ENCODE assay signal across 22 cellular contexts in genomic region chr12:117339104-117339503, GRCh38. TPM values are rescaled to one million over a fixed set of nuclear protein-coding genes. Genes with fewer than 3 reads are reported as not detected.
DNase-seq lines count a peak whose midpoint lies in the region; ATAC-seq, FAIRE-seq and TF ChIP-seq lines count a peak whose summit lies in the region.
"Had no signal": no experiment of that assay in that cellular context is flagged by ENCODE, and none has a peak within 500 bp of the region (broad histone marks: within the 10 kb centered on the region; RNA-seq: fewer than 3 reads in every experiment).

No MANE protein-coding gene starts in this region.

- no peaks in the 10 kb centered on the region; the same call in 2 of the 3 replicates for H3K9me3 Mint-ChIP-seq in GM23338
- H3K9me3 Mint-ChIP-seq in neural progenitor cell: no peaks in the 10 kb centered on the region
- peaks cover 8 to 9% (median 9%) of the 10 kb centered on the region in 3 donors for H3K9me3 Mint-ChIP-seq in T-cell

- H4K20me1 ChIP-seq in GM23338 (replicated peaks; ENCODE audit: insufficient read depth) (no peaks in the 10 kb centered on the region), H1 (replicated peaks in 1 of 2; ENCODE audit: control insufficient read depth in 1 of 2, insufficient read depth in 2 of 2, low read length in 2 of 2) (no peaks in the 10 kb centered on the region), neural progenitor cell (ENCODE audit: low read depth) (no peaks in the 10 kb centered on the region)

- H3K4me1 Mint-ChIP-seq in GM23338 (peaks cover 10% of the 10 kb centered on the region), neural progenitor cell (peaks cover 12% of the 10 kb centered on the region), T-cell (no peaks in the 10 kb centered on the region)

- no peak overlapping the region for H2BK5ac ChIP-seq in H1 (ENCODE audit: low read depth, low read length)

- H3K9ac ChIP-seq in H1 (replicated peaks in 1 of 4; ENCODE audit: extremely low read depth in 1 of 4, low read depth in 3 of 4, low read length in 3 of 4) (no peak overlapping the region), neural progenitor cell (no peak overlapping the region)

- CTCF ChIA-PET in A549 (lab: Yijun Ruan, JAX) (interaction anchor here (1.1 to 2.7 kb wide), 2 partner anchors 29 to 498 kb away, joined by 4 to 13 read pairs; no protein-coding TSS in a partner anchor), H1 (lab: Charles Lee; ENCODE audit: partially characterized antibody) (interaction anchor here (0.7 to 1.1 kb wide), 2 partner anchors 22 to 111 kb away, joined by 3 to 6 read pairs; partner anchors contain the start of gene NOS1), T-cell (lab: Charles Lee) (no interaction called here)

- H3K27ac Mint-ChIP-seq in GM23338 (peak overlapping the region; percentile 67), neural progenitor cell (no peak overlapping the region), T-cell (no peak overlapping the region)
- H3K27ac Mint-ChIP-seq: CD4-positive, alpha-beta memory T cell; HFFc6 had no signal

- peak in 1 of 2 experiments; percentile 35 for DNase-seq in A549 (ENCODE audit: low read depth in 1 of 2, low spot score in 1 of 2)
- peak; percentile 17 for DNase-seq in GM23338 (ENCODE audit: low spot score)
- no peak for DNase-seq in H1 (ENCODE audit: low read depth in 1 of 2, low spot score in 2 of 2)
- DNase-seq in neural progenitor cell (ENCODE audit: low spot score): no peak
- no peak for DNase-seq in T-cell
- DNase-seq in NCI-H524 treated with DMSO at 0.1 percent for 48 hours (lab: John Stamatoyannopoulos, UW): no peak
- no peak for DNase-seq in Right ventricle myocardium superior
- DNase-seq: ACHN; CD4-positive, alpha-beta memory T cell; COR-L47; DMS153; DMS79 treated with DMSO at 0.1 percent for 48 hours; GDM1; HCEC 1CT; HFFc6 had no signal

- H3K23ac ChIP-seq in H1 (ENCODE audit: insufficient read length): no peak overlapping the region

- TF ChIP-seq CTCF in A549 (IDR thresholded peaks at IDR 0.05): no peak
- TF ChIP-seq CTCF in GM23338 (conservative IDR thresholded peaks at IDR 0.05; ENCODE audit: low read depth in 2 of 2): no peak
- no peak for TF ChIP-seq CTCF in H1 (IDR thresholded peaks at IDR 0.05; ENCODE audit: control extremely low read depth in 1 of 3, insufficient read depth in 1 of 3, low read depth in 1 of 3, low read length in 3 of 3)
- no peak for TF ChIP-seq CTCF in neural progenitor cell (IDR thresholded peaks at IDR 0.05)

- H3K4me2 ChIP-seq in A549: 0 out of 3 replicates have a peak overlapping the region, but pooled peaks have one; percentile 4
- peak overlapping the region; percentile 56 for H3K4me2 ChIP-seq in GM23338
- H3K4me2 ChIP-seq in H1 (ENCODE audit: insufficient read depth in 1 of 2, low read depth in 2 of 2, low read length in 2 of 2): no peak overlapping the region
- no peak overlapping the region for H3K4me2 ChIP-seq in neural progenitor cell

- H3K36me3 ChIP-seq in GM23338 (ENCODE audit: insufficient read depth) (no peaks in the 10 kb centered on the region), H1 (ENCODE audit: control insufficient read depth in 2 of 4, insufficient read depth in 4 of 4, low read length in 3 of 4) (no peaks in the 10 kb centered on the region), neural progenitor cell (no peaks in the 10 kb centered on the region)

- no peak overlapping the region for H2BK12ac ChIP-seq in H1 (ENCODE audit: low read depth, low read length)

- H2BK20ac ChIP-seq in H1 (ENCODE audit: low read length): no peak overlapping the region

- no peaks in the 10 kb centered on the region for H3K79me2 ChIP-seq in GM23338 (replicated peaks; ENCODE audit: insufficient read depth)
- H3K79me2 ChIP-seq in H1 (ENCODE audit: control insufficient read depth in 1 of 2, insufficient read depth in 2 of 2, low read length in 2 of 2): no peaks in the 10 kb centered on the region
- H3K79me2 ChIP-seq in neural progenitor cell (ENCODE audit: low read depth): no peaks in the 10 kb centered on the region

- no peak overlapping the region for H4K8ac ChIP-seq in H1 (ENCODE audit: extremely low read depth, insufficient read depth, low read length)

- no peak overlapping the region for H4K5ac ChIP-seq in H1 (ENCODE audit: insufficient read length, low read depth, low read length)

- H3K27ac ChIP-seq in A549: no peak overlapping the region
- H3K27ac ChIP-seq in GM23338 (ENCODE audit: low read depth): no peak overlapping the region
- no peak overlapping the region for H3K27ac ChIP-seq in H1 (ENCODE audit: low read depth, low read length)
- no peak overlapping the region for H3K27ac ChIP-seq in neural progenitor cell
- H3K27ac ChIP-seq: 22Rv1, C4-2B had no signal

- H3K4me3 ChIP-seq in A549 (no peak overlapping the region), GM23338 (no peak overlapping the region), H1 (ENCODE audit: extremely low read depth in 1 of 4, insufficient read depth in 2 of 4, low read depth in 3 of 4, low read length in 4 of 4) (no peak overlapping the region), neural progenitor cell (no peak overlapping the region)

- FAIRE-seq in A549 (lab: Jason Lieb, UNC): no peak
- FAIRE-seq in H1 (lab: Jason Lieb, UNC): peak; percentile 19
- FAIRE-seq: D721Med, GM12892, GM19239, HepG2 had no signal

- no peak overlapping the region for H3K18ac ChIP-seq in H1 (ENCODE audit: extremely low read depth, low read length)

- intact Hi-C loops in Right ventricle myocardium superior (cut with DNase I): no loop called here

- no peak overlapping the region for H2AK5ac ChIP-seq in H1 (ENCODE audit: low read depth, low read length)

- no peak overlapping the region for H3K4me3 Mint-ChIP-seq in GM23338
- no peak overlapping the region for H3K4me3 Mint-ChIP-seq in neural progenitor cell
- no peak overlapping the region for H3K4me3 Mint-ChIP-seq in T-cell
- H3K4me3 Mint-ChIP-seq: CD4-positive, alpha-beta memory T cell; HFFc6 had no signal

- H3K23me2 ChIP-seq in H1 (ENCODE audit: low read depth, low read length): no peaks in the 10 kb centered on the region

- POLR2A ChIA-PET in A549 (lab: Yijun Ruan, JAX) (no interaction called here), H1 (lab: Charles Lee; ENCODE audit: partially characterized antibody) (no interaction called here), T-cell (lab: Charles Lee) (no interaction called here)

- H3K36me3 Mint-ChIP-seq in GM23338 (ENCODE audit: low read depth): no peaks in the 10 kb centered on the region
- no peaks in the 10 kb centered on the region for H3K36me3 Mint-ChIP-seq in neural progenitor cell
- no peaks in the 10 kb centered on the region for H3K36me3 Mint-ChIP-seq in T-cell
- H3K36me3 Mint-ChIP-seq: CD4-positive, alpha-beta memory T cell had no signal

- H3K27me3 Mint-ChIP-seq in GM23338 (ENCODE audit: insufficient read depth, low read depth, poor library complexity) (peaks cover 3% of the 10 kb centered on the region), neural progenitor cell (ENCODE audit: insufficient read depth, low read depth) (peaks cover 4% of the 10 kb centered on the region), T-cell (peaks cover 12 to 20% of the 10 kb centered on the region in 2 donors)

- no peak overlapping the region for H3K4ac ChIP-seq in H1 (replicated peaks; ENCODE audit: insufficient read length, low read depth, low read length)

- no peaks in the 10 kb centered on the region for H3K9me2 ChIP-seq in GM23338 (ENCODE audit: insufficient read depth)

- H2BK15ac ChIP-seq in H1 (ENCODE audit: low read length): no peak overlapping the region

- H4K91ac ChIP-seq in H1 (replicated peaks; ENCODE audit: insufficient read length, low read length): no peak overlapping the region

- H2AFZ ChIP-seq in GM23338: peak overlapping the region; percentile 48; the same call in 1 of the 2 replicates
- no peak overlapping the region for H2AFZ ChIP-seq in H1 (ENCODE audit: low read length)
- H2AFZ ChIP-seq in neural progenitor cell (replicated peaks): peak overlapping the region; percentile 54

- H3K9me3 ChIP-seq in A549 (no peaks in the 10 kb centered on the region), H1 (ENCODE audit: insufficient read depth in 2 of 2, low read depth in 1 of 2, low read length in 1 of 2) (no peaks in the 10 kb centered on the region), neural progenitor cell (ENCODE audit: low read depth) (no peaks in the 10 kb centered on the region)

- no peak overlapping the region for H2BK120ac ChIP-seq in H1 (replicated peaks; ENCODE audit: low read depth, low read length)

- H3K79me1 ChIP-seq in H1 (ENCODE audit: low read depth, low read length): no peaks in the 10 kb centered on the region

- no peak overlapping the region for H3K14ac ChIP-seq in H1 (ENCODE audit: insufficient read length)

- TF ChIP-seq RAD21 in A549 (conservative IDR thresholded peaks at IDR 0.05 in 1 of 2, IDR thresholded peaks at IDR 0.05 in 1 of 2) (no peak), H1 (IDR thresholded peaks at IDR 0.05 in 1 of 2, conservative IDR thresholded peaks at IDR 0.05 in 1 of 2; ENCODE audit: low read depth in 2 of 2, low read length in 2 of 2) (no peak)

- TF ChIP-seq EP300 in A549 (IDR thresholded peaks at IDR 0.05) (no peak), H1 (IDR thresholded peaks at IDR 0.05; ENCODE audit: borderline replicate concordance in 1 of 2, low read depth in 2 of 2, low read length in 2 of 2) (no peak)

- peaks cover 10% of the 10 kb centered on the region; the same call in 2 of the 3 replicates for H3K4me1 ChIP-seq in A549
- H3K4me1 ChIP-seq in GM23338 (ENCODE audit: insufficient read depth): peaks cover 11% of the 10 kb centered on the region
- peaks cover 0 to 2% (median under 1%) of the 10 kb centered on the region in 4 experiments; a peak in 1 of 7 replicates for H3K4me1 ChIP-seq in H1 (replicated peaks in 1 of 4; ENCODE audit: control insufficient read depth in 3 of 4, insufficient read depth in 4 of 4, low read length in 3 of 4)
- peaks cover 2% of the 10 kb centered on the region for H3K4me1 ChIP-seq in neural progenitor cell

- no peak overlapping the region for H3K56ac ChIP-seq in H1 (replicated peaks; ENCODE audit: insufficient read length, low read depth, low read length)

- H3K27me3 ChIP-seq in GM23338 (ENCODE audit: insufficient read depth) (no peaks in the 10 kb centered on the region), H1 (replicated peaks in 1 of 4; ENCODE audit: control insufficient read depth in 3 of 4, extremely low read depth in 1 of 4, insufficient read depth in 3 of 4, low read length in 3 of 4) (no peaks in the 10 kb centered on the region), neural progenitor cell (no peaks in the 10 kb centered on the region)

- TF ChIP-seq POLR2A in A549 (IDR thresholded peaks at IDR 0.05; ENCODE audit: low read length): no peak
- TF ChIP-seq POLR2A in H1 (IDR thresholded peaks at IDR 0.05; ENCODE audit: control extremely low read depth in 1 of 2, low read depth in 2 of 2, low read length in 2 of 2): no peak

- WGBS in A549 (ENCODE audit: missing lambda C conversion rate): 9% methylated on average over 4 of the region's 4 CpGs
- WGBS in H1 (ENCODE audit: extremely low coverage in 1 of 2, insufficient coverage in 1 of 2, insufficient read length in 1 of 2, insufficient replicate concordance in 2 of 2, low coverage in 1 of 2, low lambda C conversion rate in 2 of 2, missing lambda C conversion rate in 1 of 2), 2 experiments: 69% methylated on average over 4 of the region's 4 CpGs; no CpG with 5 or more reads in 1 of the 2 experiments

- H3F3A ChIP-seq in GM23338 (replicated peaks; ENCODE audit: low read depth) (no peaks in the 10 kb centered on the region), neural progenitor cell (ENCODE audit: low read depth) (no peaks in the 10 kb centered on the region)

- peak in 1 of 2 experiments; percentile 58; a peak in 3 of 6 replicates for ATAC-seq in A549
- no peak for ATAC-seq in GM23338
- ATAC-seq in T-cell (replicated peaks in 1 of 4): no peak
- no peak for ATAC-seq in Right ventricle myocardium superior (ENCODE audit: poor library complexity)
- ATAC-seq: HepG2 had no signal

RNA-seq across cellular contexts. Expression of gene NOS1, which starts 22.3 kb away (rescaled TPM):
- polyA plus RNA-seq in A549 (2011; rRNA removed): 0.39 and 0.62 TPM in 2 replicates
- polyA plus RNA-seq in A549 (2012; cell fraction: cytosol; rRNA removed): 0.11 and 0.19 TPM in 2 replicates
- polyA plus RNA-seq in A549 (2012; cell fraction: nucleus; rRNA removed): 0.20 and 0.42 TPM in 2 replicates
- 0.10 to 0.16 TPM (median 0.12 TPM) in 3 replicates for polyA plus RNA-seq in A549 (2017; fragmentation: RNase III; extraction: RNeasy Plus Mini Kit Qiagen cat#74134 plus additional on column Dnase treatment)
- 1.6 and 2.3 TPM in 2 replicates for polyA minus RNA-seq in A549 (2011; rRNA and poly(A)+ RNA removed)
- 3.0 and 4.4 TPM in 2 replicates for total RNA-seq in GM23338 (2014; rRNA removed; shearing (Covaris generic))
- polyA plus RNA-seq in GM23338 (2016; fragmentation: Nextera tagmentation; extraction: Ambion mirVana): 0.63 and 0.64 TPM in 2 replicates
- 1.9 and 2.0 TPM in 2 replicates for total RNA-seq in H1 (2021; fragmentation: NEBNext Ultra II Directional; extraction: Animal tissue kit (Norgen Biotek cat#: 25700))
- 1.5 and 1.8 TPM in 2 replicates for polyA plus RNA-seq in H1 (2011; rRNA removed)
- 1.1 TPM for polyA plus RNA-seq in H1 (2011; cell fraction: cytosol; rRNA removed)
- polyA plus RNA-seq in H1 (2011; cell fraction: nucleus; rRNA removed): 3.3 TPM
- polyA plus RNA-seq in H1 (2012, experiment 1 of 2): 2.0 to 2.8 TPM (median 2.4 TPM) in 4 replicates
- polyA plus RNA-seq in H1 (2012, experiment 2 of 2): 0.97 TPM
- polyA plus RNA-seq in H1 (2013, experiment 1 of 2): 0.73 TPM
- 0.59 TPM for polyA plus RNA-seq in H1 (2013, experiment 2 of 2)
- polyA minus RNA-seq in H1 (2011; rRNA and poly(A)+ RNA removed): 6.5 and 6.6 TPM in 2 replicates
- polyA minus RNA-seq in H1 (2011; cell fraction: cytosol; rRNA and poly(A)+ RNA removed): 2.8 TPM
- polyA minus RNA-seq in H1 (2011; cell fraction: nucleus; rRNA and poly(A)+ RNA removed): 5.0 TPM
- total RNA-seq in neural progenitor cell (ENCODE audit: low replicate concordance): 0.11 and 0.19 TPM in 2 replicates
- total RNA-seq in T-cell: under 1 TPM in 1 of 5 donors, not detected in 4; 0.03 TPM
- total RNA-seq in Right ventricle myocardium superior: 0.19 TPM
- total RNA-seq: CD4-positive, alpha-beta memory T cell; H4; HepG2; HFFc6 had no signal
- polyA plus RNA-seq: CD4-positive, alpha-beta memory T cell; HepG2 had no signal

Comparison
In these comparisons a context has a peak if more than half of its experiments do, and no peak if none do; other contexts are left out.
1. H3K4me2 ChIP-seq: peak in A549 (single experiment) and GM23338 (single experiment); none in H1 (0 of 2) and neural progenitor cell (single experiment).
2. CTCF ChIA-PET loops: an anchor here in A549 (1.1 to 2.7 kb wide) and H1 (0.7 to 1.1 kb wide); none called in T-cell.